In the genomic region with DNA sequence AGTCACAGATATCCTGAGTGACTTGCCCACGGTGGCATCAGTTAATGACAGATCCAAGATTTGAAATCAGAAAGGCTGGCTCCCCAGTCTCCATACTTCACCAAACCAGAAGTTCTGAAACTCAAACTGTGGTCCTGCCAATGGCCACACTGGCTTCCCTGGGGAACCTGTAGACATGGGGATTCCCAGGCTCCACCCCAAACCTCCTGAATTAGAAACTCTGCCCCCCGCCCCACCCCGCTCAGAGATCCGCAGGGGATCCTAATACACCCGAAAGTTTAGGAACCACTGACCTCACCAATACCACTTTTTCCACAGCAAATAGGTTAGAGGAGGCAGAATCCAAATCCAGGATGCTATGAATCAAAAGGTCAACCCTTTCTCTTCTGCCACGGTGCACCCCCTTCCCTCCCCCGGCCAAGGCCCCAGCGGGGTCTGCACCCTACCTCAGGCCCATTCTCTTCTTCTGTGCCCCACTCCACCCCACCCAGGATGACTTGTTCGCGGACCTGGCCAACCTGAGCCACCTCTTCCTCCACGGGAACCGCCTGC, we compare ENCODE assay signal across 8 cellular contexts. TPM values are rescaled to one million over a fixed set of nuclear protein-coding genes. Genes with fewer than 3 reads are reported as not detected.
DNase-seq lines count a peak whose midpoint lies in the region; ATAC-seq and TF ChIP-seq lines count a peak whose summit lies in the region.

No MANE protein-coding gene starts in this region.

- ATAC-seq in CD4-positive, CD25-positive, alpha-beta regulatory T cell (ENCODE audit: low read depth in 2 of 2), result no peak
- ATAC-seq in HG02610 (IDR thresholded peaks at IDR 0.05; ENCODE audit: unreplicated experiment) (peak; percentile 35), natural killer cell (no peak), HG02870 (IDR thresholded peaks at IDR 0.05; ENCODE audit: unreplicated experiment) (no peak), HG02885 (IDR thresholded peaks at IDR 0.05; ENCODE audit: poor library complexity, unreplicated experiment) (no peak), HG03159 (IDR thresholded peaks at IDR 0.05; ENCODE audit: unreplicated experiment) (no peak)

- no peak for TF ChIP-seq POLR2A in breast epithelium (IDR thresholded peaks at IDR 0.05)

- no peak overlapping the region for H3K4me3 ChIP-seq in CD4-positive, CD25-positive, alpha-beta regulatory T cell (ENCODE audit: low read depth, low read length)
- peak overlapping the region; percentile 35 to 78 (median 59) for H3K4me3 ChIP-seq in breast epithelium

- H3K27me3 ChIP-seq in CD4-positive, CD25-positive, alpha-beta regulatory T cell (ENCODE audit: control insufficient read depth, insufficient read depth, low read length), result no peaks in the 10 kb centered on the region
- no peaks in the 10 kb centered on the region for H3K27me3 ChIP-seq in breast epithelium

- no peaks in the 10 kb centered on the region for H3K36me3 ChIP-seq in CD4-positive, CD25-positive, alpha-beta regulatory T cell (ENCODE audit: control insufficient read depth, insufficient read depth, low read length)
- no peaks in the 10 kb centered on the region for H3K36me3 ChIP-seq in breast epithelium

- H3K27ac Mint-ChIP-seq in CD4-positive, CD25-positive, alpha-beta regulatory T cell, result peak overlapping the region in 1 of 3 donors; percentile 52
- peak overlapping the region in 1 of 2 donors; percentile 84 for H3K27ac Mint-ChIP-seq in natural killer cell

- H3K9me3 Mint-ChIP-seq in CD4-positive, CD25-positive, alpha-beta regulatory T cell, result peaks cover 0 to 3% (median 0%) of the 10 kb centered on the region in 7 donors
- H3K9me3 Mint-ChIP-seq in natural killer cell, result no peaks in the 10 kb centered on the region

- intact Hi-C loops in breast epithelium (cut with DNase I; ENCODE audit: low total_unique reads), result no loop called here
- intact Hi-C loops in natural killer cell (cut with micrococcal nuclease), result no loop called here

- H3K4me3 Mint-ChIP-seq in CD4-positive, CD25-positive, alpha-beta regulatory T cell, result peak overlapping the region; percentile 41 to 83 (median 78)
- H3K4me3 Mint-ChIP-seq in natural killer cell, result peak overlapping the region; percentile 85

- H3K36me3 Mint-ChIP-seq in CD4-positive, CD25-positive, alpha-beta regulatory T cell, result no peaks in the 10 kb centered on the region
- H3K36me3 Mint-ChIP-seq in natural killer cell, result no peaks in the 10 kb centered on the region

- DNase-seq in CD4-positive, CD25-positive, alpha-beta regulatory T cell, result no peak
- no peak for DNase-seq in breast epithelium (ENCODE audit: low spot score in 2 of 2)
- DNase-seq in natural killer cell, result no peak
- no peak for DNase-seq in OCI-M2 (lab: John Stamatoyannopoulos, UW; ENCODE audit: unreplicated experiment)

- TF ChIP-seq CTCF in breast epithelium (IDR thresholded peaks at IDR 0.05), result no peak
- no peak for TF ChIP-seq CTCF in natural killer cell (IDR thresholded peaks at IDR 0.05)

- H3K27me3 Mint-ChIP-seq in CD4-positive, CD25-positive, alpha-beta regulatory T cell, result peaks cover 43% of the 10 kb centered on the region
- peaks cover 3 to 7% of the 10 kb centered on the region in 2 donors for H3K27me3 Mint-ChIP-seq in natural killer cell (ENCODE audit: low read depth in 2 of 2)

- H3K27ac ChIP-seq in CD4-positive, CD25-positive, alpha-beta regulatory T cell (ENCODE audit: insufficient read depth, low read length, poor library complexity, severe bottlenecking), result no peak overlapping the region
- peak overlapping the region in 1 of 2 donors; percentile 31 for H3K27ac ChIP-seq in breast epithelium

- no peaks in the 10 kb centered on the region for H3K9me3 ChIP-seq in CD4-positive, CD25-positive, alpha-beta regulatory T cell (ENCODE audit: control insufficient read depth in 2 of 2, low read length in 2 of 2)
- no peaks in the 10 kb centered on the region for H3K9me3 ChIP-seq in breast epithelium

- H3K4me1 Mint-ChIP-seq in CD4-positive, CD25-positive, alpha-beta regulatory T cell, result peaks cover 0 to 50% (median 19%) of the 10 kb centered on the region in 4 donors
- H3K4me1 Mint-ChIP-seq in natural killer cell, result peaks cover 30 to 55% of the 10 kb centered on the region in 2 donors

- H3K4me1 ChIP-seq in CD4-positive, CD25-positive, alpha-beta regulatory T cell (ENCODE audit: control insufficient read depth, insufficient read depth, low read length, poor library complexity, severe bottlenecking), result peaks cover 33% of the 10 kb centered on the region
- H3K4me1 ChIP-seq in breast epithelium, result peaks cover 0 to 4% of the 10 kb centered on the region in 2 donors

RNA-seq across cellular contexts. Expression of gene RTN4RL2, which starts 15.4 kb away (rescaled TPM):
- not detected for total RNA-seq in CD4-positive, CD25-positive, alpha-beta regulatory T cell
- under 1 TPM in 1 of 4 donors, not detected in 3; 0.11 TPM for polyA plus RNA-seq in CD4-positive, CD25-positive, alpha-beta regulatory T cell
- 1 to 10 TPM in 2 of 3 donors, under 1 TPM in 1; 0.32 to 2.3 (median 1.8) TPM for total RNA-seq in breast epithelium
- total RNA-seq in natural killer cell, result under 1 TPM; 0.38 to 0.61 (median 0.48) TPM

RNA-seq across cellular contexts. Expression of gene SLC43A1, which starts 39.8 kb away (rescaled TPM):
- total RNA-seq in CD4-positive, CD25-positive, alpha-beta regulatory T cell, result 12.8 TPM
- 10 to 100 TPM; 22.9 to 29.9 (median 26.2) TPM for polyA plus RNA-seq in CD4-positive, CD25-positive, alpha-beta regulatory T cell
- total RNA-seq in breast epithelium (10 to 100 TPM; 12.0 to 23.4 (median 13.4) TPM), natural killer cell (10 to 100 TPM; 11.3 to 20.6 (median 13.9) TPM)

RNA-seq across cellular contexts. Expression of gene SLC43A3, which starts 48.8 kb away (rescaled TPM):
- total RNA-seq in CD4-positive, CD25-positive, alpha-beta regulatory T cell, result 19.1 TPM
- polyA plus RNA-seq in CD4-positive, CD25-positive, alpha-beta regulatory T cell, result 10 to 100 TPM; 21.6 to 36.9 (median 27.3) TPM
- total RNA-seq in breast epithelium (100 to 1,000 TPM; 104 to 130 (median 105) TPM), natural killer cell (10 to 100 TPM; 17.0 to 22.2 (median 20.7) TPM)

RNA-seq across cellular contexts. Expression of gene TIMM10, which starts 54.8 kb away (rescaled TPM):
- total RNA-seq in CD4-positive, CD25-positive, alpha-beta regulatory T cell, result 21.2 TPM
- 10 to 100 TPM; 52.1 to 84.7 (median 65.7) TPM for polyA plus RNA-seq in CD4-positive, CD25-positive, alpha-beta regulatory T cell
- total RNA-seq in breast epithelium, result 10 to 100 TPM; 37.2 to 56.4 (median 45.9) TPM
- total RNA-seq in natural killer cell, result 10 to 100 TPM; 15.0 to 18.8 (median 17.1) TPM
